In the genomic region with DNA sequence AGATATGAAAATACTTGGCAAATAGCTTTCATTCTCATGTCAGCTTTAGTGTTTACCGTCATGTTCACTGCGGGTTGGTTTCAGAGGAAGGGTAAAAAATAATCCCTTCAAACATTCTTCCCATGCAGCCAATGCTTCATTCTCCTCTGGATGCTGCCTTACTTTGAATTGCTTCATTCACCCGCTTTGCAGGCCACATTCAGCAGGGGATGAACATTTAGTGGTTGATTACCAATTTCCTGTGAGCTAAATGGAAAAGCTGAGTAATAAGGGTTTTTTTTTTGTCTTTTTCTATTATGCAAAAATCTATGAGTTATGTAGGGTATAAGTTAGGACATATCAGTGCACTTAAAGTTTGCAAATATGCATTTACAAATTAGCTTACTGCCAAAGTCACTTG, we compare ENCODE assay signal across 11 cellular contexts.
DNase-seq lines count a peak whose midpoint lies in the region; ATAC-seq and TF ChIP-seq lines count a peak whose summit lies in the region.
"Had no signal": no experiment of that assay in that cellular context is flagged by ENCODE, and none has a peak within 500 bp of the region (broad histone marks: within the 10 kb centered on the region; RNA-seq: fewer than 3 reads in every experiment).

No MANE protein-coding gene starts in this region.

- TF ChIP-seq CTCF in coronary artery (IDR thresholded peaks at IDR 0.05), result no peak

- H3K4me3 ChIP-seq in coronary artery, result no peak overlapping the region
- H3K4me3 ChIP-seq: SJSA1 had no signal

- H3K9me3 Mint-ChIP-seq in activated naive CD4-positive, alpha-beta T cell treated with anti-CD3 and anti-CD28 coated beads for 36 hours, result no peaks in the 10 kb centered on the region
- H3K9me3 Mint-ChIP-seq in activated T-helper 2 cell treated with anti-CD3 and anti-CD28 coated beads, Interferon-gamma antibody, Interleukin-2, Interleukin-4, amounts not matched to agents 10 μg/mL and 5 μg/mL and 100 μg/mL, durations not matched to agents 14 hours and 24 hours and 36 hours, result peaks cover 5% of the 10 kb centered on the region
- H3K9me3 Mint-ChIP-seq in stimulated activated naive CD8-positive, alpha-beta T cell treated with anti-CD3 and anti-CD28 coated beads, Interleukin-15, Interleukin-2, amounts not matched to agents 100 ng/mL and 50 ng/mL, for 24 hours, result no peaks in the 10 kb centered on the region

- peaks cover 2% of the 10 kb centered on the region for H3K27me3 Mint-ChIP-seq in activated naive CD4-positive, alpha-beta T cell treated with anti-CD3 and anti-CD28 coated beads for 36 hours (ENCODE audit: low read depth)
- peaks cover 7% of the 10 kb centered on the region for H3K27me3 Mint-ChIP-seq in activated T-helper 2 cell treated with anti-CD3 and anti-CD28 coated beads, Interferon-gamma antibody, Interleukin-2, Interleukin-4, amounts not matched to agents 10 μg/mL and 5 μg/mL and 100 μg/mL, durations not matched to agents 14 hours and 24 hours and 36 hours (ENCODE audit: low read depth)
- H3K27me3 Mint-ChIP-seq in stimulated activated naive CD8-positive, alpha-beta T cell treated with anti-CD3 and anti-CD28 coated beads, Interleukin-15, Interleukin-2, amounts not matched to agents 100 ng/mL and 50 ng/mL, for 24 hours, result peaks cover 3% of the 10 kb centered on the region

- peak; percentile 57 for ATAC-seq in HG03139 (IDR thresholded peaks at IDR 0.05; ENCODE audit: unreplicated experiment)

- no peak overlapping the region for H3K27ac Mint-ChIP-seq in activated naive CD4-positive, alpha-beta T cell treated with anti-CD3 and anti-CD28 coated beads for 36 hours
- H3K27ac Mint-ChIP-seq in activated T-helper 2 cell treated with anti-CD3 and anti-CD28 coated beads, Interferon-gamma antibody, Interleukin-2, Interleukin-4, amounts not matched to agents 10 μg/mL and 5 μg/mL and 100 μg/mL, durations not matched to agents 14 hours and 24 hours and 36 hours, result peak overlapping the region; percentile 56
- H3K27ac Mint-ChIP-seq in stimulated activated naive CD8-positive, alpha-beta T cell treated with anti-CD3 and anti-CD28 coated beads, Interleukin-15, Interleukin-2, amounts not matched to agents 100 ng/mL and 50 ng/mL, for 24 hours, result peak overlapping the region; percentile 53

- DNase-seq in activated naive CD4-positive, alpha-beta T cell treated with anti-CD3 and anti-CD28 coated beads for 36 hours, result peak; percentile 12
- DNase-seq in activated naive CD4-positive, alpha-beta T cell (lab: John Stamatoyannopoulos, UW), result no peak
- DNase-seq in activated T-helper 2 cell treated with anti-CD3 and anti-CD28 coated beads, Interferon-gamma antibody, Interleukin-2, Interleukin-4, amounts not matched to agents 10 μg/mL and 5 μg/mL and 100 μg/mL, durations not matched to agents 14 hours and 24 hours and 36 hours (ENCODE audit: low spot score), result no peak
- DNase-seq in middle frontal gyrus (ENCODE audit: extremely low spot score, low spot score), result no peak
- no peak for DNase-seq in coronary artery (ENCODE audit: low spot score)
- no peak for DNase-seq in NCI-H1436 treated with DMSO at 0.1 percent for 48 hours (lab: John Stamatoyannopoulos, UW)
- DNase-seq: activated naive CD4-positive, alpha-beta T cell treated with Interleukin-2 at 50 U/mL for 16 hours had no signal

- CTCF ChIA-PET in activated naive CD4-positive, alpha-beta T cell treated with anti-CD3 and anti-CD28 coated beads for 36 hours (lab: Charles Lee), result interaction anchor here (2.3 kb wide), 1 partner anchor 250 kb away, joined by 10 read pairs; no protein-coding TSS in a partner anchor

- H3K4me3 Mint-ChIP-seq in activated naive CD4-positive, alpha-beta T cell treated with anti-CD3 and anti-CD28 coated beads for 36 hours, result no peak overlapping the region
- no peak overlapping the region for H3K4me3 Mint-ChIP-seq in activated T-helper 2 cell treated with anti-CD3 and anti-CD28 coated beads, Interferon-gamma antibody, Interleukin-2, Interleukin-4, amounts not matched to agents 10 μg/mL and 5 μg/mL and 100 μg/mL, durations not matched to agents 14 hours and 24 hours and 36 hours (ENCODE audit: low read depth)
- peak overlapping the region; percentile 15 for H3K4me3 Mint-ChIP-seq in stimulated activated naive CD8-positive, alpha-beta T cell treated with anti-CD3 and anti-CD28 coated beads, Interleukin-15, Interleukin-2, amounts not matched to agents 100 ng/mL and 50 ng/mL, for 24 hours

- intact Hi-C loops in activated naive CD4-positive, alpha-beta T cell treated with anti-CD3 and anti-CD28 coated beads for 36 hours (cut with micrococcal nuclease), result loop anchor here (2.0 to 5.0 kb wide), 2 partner anchors 152 to 194 kb away; no protein-coding TSS in a partner anchor
- intact Hi-C loops in activated T-helper 2 cell treated with anti-CD3 and anti-CD28 coated beads, Interferon-gamma antibody, Interleukin-2, Interleukin-4, amounts not matched to agents 10 μg/mL and 5 μg/mL and 100 μg/mL, durations not matched to agents 14 hours and 24 hours and 36 hours (cut with micrococcal nuclease), result loop anchor here (1.0 kb wide), 2 partner anchors 27 to 87 kb away; no protein-coding TSS in a partner anchor

- H3K27ac ChIP-seq in coronary artery, result no peak overlapping the region
- H3K27ac ChIP-seq: neutrophil, SJSA1 had no signal

- H3K4me1 Mint-ChIP-seq in activated naive CD4-positive, alpha-beta T cell treated with anti-CD3 and anti-CD28 coated beads for 36 hours (ENCODE audit: low read depth), result peaks cover 4% of the 10 kb centered on the region
- H3K4me1 Mint-ChIP-seq in activated T-helper 2 cell treated with anti-CD3 and anti-CD28 coated beads, Interferon-gamma antibody, Interleukin-2, Interleukin-4, amounts not matched to agents 10 μg/mL and 5 μg/mL and 100 μg/mL, durations not matched to agents 14 hours and 24 hours and 36 hours (ENCODE audit: low read depth), result peaks cover 17% of the 10 kb centered on the region
- peaks cover 26% of the 10 kb centered on the region for H3K4me1 Mint-ChIP-seq in stimulated activated naive CD8-positive, alpha-beta T cell treated with anti-CD3 and anti-CD28 coated beads, Interleukin-15, Interleukin-2, amounts not matched to agents 100 ng/mL and 50 ng/mL, for 24 hours (ENCODE audit: low read depth)

- no peaks in the 10 kb centered on the region for H3K36me3 Mint-ChIP-seq in activated naive CD4-positive, alpha-beta T cell treated with anti-CD3 and anti-CD28 coated beads for 36 hours (ENCODE audit: low read depth)
- peaks cover 3% of the 10 kb centered on the region for H3K36me3 Mint-ChIP-seq in activated T-helper 2 cell treated with anti-CD3 and anti-CD28 coated beads, Interferon-gamma antibody, Interleukin-2, Interleukin-4, amounts not matched to agents 10 μg/mL and 5 μg/mL and 100 μg/mL, durations not matched to agents 14 hours and 24 hours and 36 hours (ENCODE audit: low read depth)
- no peaks in the 10 kb centered on the region for H3K36me3 Mint-ChIP-seq in stimulated activated naive CD8-positive, alpha-beta T cell treated with anti-CD3 and anti-CD28 coated beads, Interleukin-15, Interleukin-2, amounts not matched to agents 100 ng/mL and 50 ng/mL, for 24 hours (ENCODE audit: low read depth)
